ENCODE assay signal across 1 cellular context in genomic region chr2:214545881-214546280, GRCh38.
TF ChIP-seq lines count a peak whose summit lies in the region.

No MANE protein-coding gene starts in this region.

TF ChIP-seq in IMR-90, 13 proteins besides CTCF, POLR2A, EP300 and RAD21:
- TF ChIP-seq USF2 (IDR thresholded peaks at IDR 0.05; ENCODE audit: low read depth, low read length) (no peak), RCOR1 (IDR thresholded peaks at IDR 0.05; ENCODE audit: insufficient replicate concordance, low read length) (no peak), FOS (IDR thresholded peaks at IDR 0.05; ENCODE audit: low read depth, low read length) (no peak), MAZ (IDR thresholded peaks at IDR 0.05; ENCODE audit: borderline replicate concordance, low read depth, low read length) (no peak), MAFK (IDR thresholded peaks at IDR 0.05; ENCODE audit: low read depth, low read length) (no peak), BHLHE40 (IDR thresholded peaks at IDR 0.05; ENCODE audit: low read depth, low read length) (no peak), CHD1 (IDR thresholded peaks at IDR 0.05; ENCODE audit: low read depth, low read length) (no peak)
